In the genomic region with DNA sequence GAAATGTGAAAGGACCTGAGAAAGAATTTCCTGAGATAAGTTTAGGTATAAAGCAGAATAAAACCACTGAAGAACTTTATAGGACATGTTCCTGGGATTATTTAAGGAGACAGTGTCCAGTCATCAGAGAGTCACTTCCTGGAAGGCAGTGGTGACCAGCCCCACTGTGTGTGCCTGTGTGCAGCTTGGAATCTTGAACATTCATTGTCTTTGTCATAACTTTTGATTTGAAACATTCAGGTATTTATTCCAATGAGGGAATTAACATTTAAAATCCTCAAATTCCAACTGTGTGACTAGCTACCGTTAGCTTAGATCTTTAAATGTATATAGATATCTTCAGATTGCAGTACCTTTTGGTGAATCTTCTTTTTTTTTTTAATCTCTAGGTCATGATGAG, we compare ENCODE assay signal across 16 cellular contexts.
A peak's percentile ranks its signal among the peaks of the same experiment; 100 is the strongest.
DNase-seq lines count a peak whose midpoint lies in the region; ATAC-seq and TF ChIP-seq lines count a peak whose summit lies in the region.
"Had no signal": no experiment of that assay in that cellular context is flagged by ENCODE, and none has a peak within 500 bp of the region (broad histone marks: within the 10 kb centered on the region; RNA-seq: fewer than 3 reads in every experiment).

No MANE protein-coding gene starts in this region.

- H3K18ac ChIP-seq in trophoblast cell (ENCODE audit: low read length): no peak overlapping the region

- H2AFZ ChIP-seq in PC-9 (no peak overlapping the region), trophoblast cell (ENCODE audit: insufficient read depth, low read length, poor library complexity) (no peak overlapping the region)

- no peak overlapping the region for H4K12ac ChIP-seq in trophoblast cell (ENCODE audit: low read depth, low read length)

- H3K4me3 ChIP-seq in PC-9 (no peak overlapping the region), choroid plexus epithelial cell (ENCODE audit: low read depth, low read length) (no peak overlapping the region), trophoblast cell (ENCODE audit: low read depth, low read length) (no peak overlapping the region), Peyer's patch (no peak overlapping the region)
- H3K4me3 ChIP-seq: SK-N-MC, tibial artery had no signal

- peak overlapping the region; percentile 9; the same call in 1 of the 2 replicates for H3K27ac ChIP-seq in PC-9
- H3K27ac ChIP-seq in trophoblast cell (ENCODE audit: low read depth, low read length): no peak overlapping the region
- no peak overlapping the region for H3K27ac ChIP-seq in Peyer's patch
- H3K27ac ChIP-seq: SK-N-MC, tibial artery had no signal

- no peaks in the 10 kb centered on the region for H3K79me1 ChIP-seq in trophoblast cell (ENCODE audit: low read length)

- H3K4me1 ChIP-seq in PC-9 (replicated peaks; ENCODE audit: insufficient read depth): peaks cover 38% of the 10 kb centered on the region
- H3K4me1 ChIP-seq in trophoblast cell (ENCODE audit: control insufficient read depth in 1 of 2, insufficient read depth in 2 of 2, low read length in 2 of 2): no peaks in the 10 kb centered on the region
- H3K4me1 ChIP-seq in Peyer's patch: no peaks in the 10 kb centered on the region

- H3K9ac ChIP-seq in trophoblast cell (ENCODE audit: low read length): no peak overlapping the region

- POLR2A ChIA-PET in PC-9 (lab: Charles Lee; ENCODE audit: unreplicated experiment): interaction anchor here (0.7 kb wide), 1 partner anchor 1184 kb away, joined by 8 read pairs; no protein-coding TSS in a partner anchor

- H4K91ac ChIP-seq in trophoblast cell (ENCODE audit: low read depth, low read length): no peak overlapping the region

- H3K23ac ChIP-seq in trophoblast cell (ENCODE audit: low read length): no peak overlapping the region

- CTCF ChIA-PET in PC-9 (lab: Charles Lee): interaction anchor here (0.6 kb wide), 1 partner anchor 1091 kb away, joined by 4 read pairs; no protein-coding TSS in a partner anchor

- H2BK12ac ChIP-seq in trophoblast cell (ENCODE audit: low read length): no peak overlapping the region

- peaks cover 28% of the 10 kb centered on the region for H3F3A ChIP-seq in PC-9 (ENCODE audit: insufficient read depth, low read depth)

- no peak overlapping the region for H2AK5ac ChIP-seq in trophoblast cell (ENCODE audit: low read length)

- H3K27me3 ChIP-seq in PC-9 (ENCODE audit: insufficient read depth, low read depth): no peaks in the 10 kb centered on the region
- H3K27me3 ChIP-seq in trophoblast cell (ENCODE audit: insufficient read depth, low read length): no peaks in the 10 kb centered on the region
- no peaks in the 10 kb centered on the region for H3K27me3 ChIP-seq in Peyer's patch
- H3K27me3 ChIP-seq: tibial artery had no signal

- TF ChIP-seq CTCF in PC-9 (conservative IDR thresholded peaks at IDR 0.05): no peak
- no peak for TF ChIP-seq CTCF in choroid plexus epithelial cell (conservative IDR thresholded peaks at IDR 0.05; ENCODE audit: low read depth, low read length)
- TF ChIP-seq CTCF in Peyer's patch (IDR thresholded peaks at IDR 0.05): no peak

- H4K20me1 ChIP-seq in PC-9 (ENCODE audit: insufficient read depth): no peaks in the 10 kb centered on the region

- H3K36me3 ChIP-seq in PC-9 (ENCODE audit: low read depth): peaks cover 34% of the 10 kb centered on the region
- peaks cover 6 to 15% of the 10 kb centered on the region in 2 experiments for H3K36me3 ChIP-seq in trophoblast cell (ENCODE audit: control insufficient read depth in 1 of 2, insufficient read depth in 2 of 2, low read length in 2 of 2)
- H3K36me3 ChIP-seq in Peyer's patch: peaks cover 0 to 50% (median 0%) of the 10 kb centered on the region in 3 donors

- DNase-seq in GM03348 (ENCODE audit: low spot score) (peak; percentile 70), PC-9 (no peak), choroid plexus epithelial cell (ENCODE audit: low read depth) (peak; percentile 52), trophoblast cell (peak; percentile 7 to 29), Peyer's patch (no peak), NCI-H2171 (lab: John Stamatoyannopoulos, UW) (no peak), COLO668 (lab: John Stamatoyannopoulos, UW; ENCODE audit: unreplicated experiment) (no peak)
- DNase-seq: DMS 273 treated with DMSO at 0.1 percent for 48 hours, kidney, natural killer cell, NCI-H1092 treated with DMSO at 0.1 percent for 48 hours, NCI-H69, tibial artery had no signal

- H3K9me3 ChIP-seq in PC-9 (ENCODE audit: insufficient read depth, low read depth) (no peaks in the 10 kb centered on the region), trophoblast cell (ENCODE audit: insufficient read depth, low read depth, low read length) (no peaks in the 10 kb centered on the region), Peyer's patch (no peaks in the 10 kb centered on the region)
- H3K9me3 ChIP-seq: tibial artery had no signal

- H3K79me2 ChIP-seq in PC-9 (ENCODE audit: low read depth) (peaks cover 9% of the 10 kb centered on the region; the same call in 1 of the 2 replicates), trophoblast cell (ENCODE audit: control insufficient read depth, insufficient read depth, low read length, poor library complexity) (no peaks in the 10 kb centered on the region)

- intact Hi-C loops in PC-9 (cut with micrococcal nuclease; ENCODE audit: unreplicated experiment): no loop called here

- H3K9me2 ChIP-seq in PC-9 (ENCODE audit: insufficient read depth): no peaks in the 10 kb centered on the region

- no peak overlapping the region for H3K4ac ChIP-seq in trophoblast cell (ENCODE audit: low read depth, low read length)

- no peak for TF ChIP-seq POLR2A in Peyer's patch (IDR thresholded peaks at IDR 0.05)

- H3K4me2 ChIP-seq in PC-9 (no peak overlapping the region), trophoblast cell (ENCODE audit: low read length) (no peak overlapping the region)

- H2BK5ac ChIP-seq in trophoblast cell (ENCODE audit: low read depth, low read length, poor library complexity): no peak overlapping the region

- ATAC-seq in HG02763 (IDR thresholded peaks at IDR 0.05; ENCODE audit: unreplicated experiment): no peak
- ATAC-seq: esophagus mucosa, natural killer cell had no signal

- H3K14ac ChIP-seq in trophoblast cell (ENCODE audit: low read length): no peak overlapping the region

- BruUV-seq in PC-9 (replicated peaks; lab: Mats Ljungman, UMichigan): no TSS peak

- H2BK120ac ChIP-seq in trophoblast cell (ENCODE audit: insufficient read depth, low read length, poor library complexity): no peak overlapping the region

- no CpG with 5 or more reads among the region's 1 CpG for WGBS in trophoblast cell (ENCODE audit: extremely low coverage, insufficient coverage, insufficient read length)

- no peak overlapping the region for H4K8ac ChIP-seq in trophoblast cell (ENCODE audit: low read depth, low read length)

Comparison
In these comparisons a context has a peak if more than half of its experiments do, and no peak if none do; other contexts are left out.
1. DNase-seq: peak in GM03348 (single experiment), choroid plexus epithelial cell (single experiment) and trophoblast cell (2 of 2); none in PC-9 (0 of 2), Peyer's patch (0 of 3), NCI-H2171 (single experiment) and COLO668 (single experiment).